Comparison of ENCODE assay signal across 1 cellular context in the genomic region with DNA sequence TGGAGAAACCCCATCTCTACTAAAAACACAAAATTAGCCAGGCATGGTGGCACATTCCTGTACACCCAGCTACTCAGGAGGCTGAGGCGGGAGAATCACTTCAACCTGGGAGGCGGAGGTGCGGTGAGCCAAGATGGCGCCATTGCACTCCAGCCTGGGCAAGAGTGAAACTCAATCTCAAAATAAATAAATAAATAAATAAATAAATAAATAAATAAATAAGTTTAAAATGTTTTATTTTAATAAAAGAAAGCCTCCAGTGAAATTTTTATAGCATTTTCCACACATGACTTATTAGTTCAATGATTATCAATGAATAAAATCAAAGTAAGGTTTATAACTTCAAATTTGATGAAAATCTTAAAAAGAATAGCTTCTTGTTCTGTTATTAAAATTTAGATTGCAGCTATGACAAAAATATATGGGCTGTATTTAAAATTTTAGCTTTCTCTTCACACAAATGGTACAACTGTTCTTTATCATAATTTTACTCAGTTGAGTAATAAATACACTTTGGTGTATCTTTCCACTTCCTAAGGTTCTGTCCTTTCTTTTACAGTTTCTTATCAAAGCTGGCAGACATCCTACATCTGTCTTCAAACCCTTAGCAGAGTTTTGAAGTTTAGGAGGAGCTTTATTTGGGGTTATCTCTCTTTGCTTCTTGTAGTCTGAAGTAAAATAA.
A peak's percentile ranks its signal among the peaks of the same experiment; 100 is the strongest.
TF ChIP-seq lines count a peak whose summit lies in the region.

No MANE protein-coding gene starts in this region.

TF ChIP-seq in K562, 482 proteins besides CTCF, POLR2A, EP300 and RAD21 (continued from another document and continues in another):
- TF ChIP-seq, protein P1, sequence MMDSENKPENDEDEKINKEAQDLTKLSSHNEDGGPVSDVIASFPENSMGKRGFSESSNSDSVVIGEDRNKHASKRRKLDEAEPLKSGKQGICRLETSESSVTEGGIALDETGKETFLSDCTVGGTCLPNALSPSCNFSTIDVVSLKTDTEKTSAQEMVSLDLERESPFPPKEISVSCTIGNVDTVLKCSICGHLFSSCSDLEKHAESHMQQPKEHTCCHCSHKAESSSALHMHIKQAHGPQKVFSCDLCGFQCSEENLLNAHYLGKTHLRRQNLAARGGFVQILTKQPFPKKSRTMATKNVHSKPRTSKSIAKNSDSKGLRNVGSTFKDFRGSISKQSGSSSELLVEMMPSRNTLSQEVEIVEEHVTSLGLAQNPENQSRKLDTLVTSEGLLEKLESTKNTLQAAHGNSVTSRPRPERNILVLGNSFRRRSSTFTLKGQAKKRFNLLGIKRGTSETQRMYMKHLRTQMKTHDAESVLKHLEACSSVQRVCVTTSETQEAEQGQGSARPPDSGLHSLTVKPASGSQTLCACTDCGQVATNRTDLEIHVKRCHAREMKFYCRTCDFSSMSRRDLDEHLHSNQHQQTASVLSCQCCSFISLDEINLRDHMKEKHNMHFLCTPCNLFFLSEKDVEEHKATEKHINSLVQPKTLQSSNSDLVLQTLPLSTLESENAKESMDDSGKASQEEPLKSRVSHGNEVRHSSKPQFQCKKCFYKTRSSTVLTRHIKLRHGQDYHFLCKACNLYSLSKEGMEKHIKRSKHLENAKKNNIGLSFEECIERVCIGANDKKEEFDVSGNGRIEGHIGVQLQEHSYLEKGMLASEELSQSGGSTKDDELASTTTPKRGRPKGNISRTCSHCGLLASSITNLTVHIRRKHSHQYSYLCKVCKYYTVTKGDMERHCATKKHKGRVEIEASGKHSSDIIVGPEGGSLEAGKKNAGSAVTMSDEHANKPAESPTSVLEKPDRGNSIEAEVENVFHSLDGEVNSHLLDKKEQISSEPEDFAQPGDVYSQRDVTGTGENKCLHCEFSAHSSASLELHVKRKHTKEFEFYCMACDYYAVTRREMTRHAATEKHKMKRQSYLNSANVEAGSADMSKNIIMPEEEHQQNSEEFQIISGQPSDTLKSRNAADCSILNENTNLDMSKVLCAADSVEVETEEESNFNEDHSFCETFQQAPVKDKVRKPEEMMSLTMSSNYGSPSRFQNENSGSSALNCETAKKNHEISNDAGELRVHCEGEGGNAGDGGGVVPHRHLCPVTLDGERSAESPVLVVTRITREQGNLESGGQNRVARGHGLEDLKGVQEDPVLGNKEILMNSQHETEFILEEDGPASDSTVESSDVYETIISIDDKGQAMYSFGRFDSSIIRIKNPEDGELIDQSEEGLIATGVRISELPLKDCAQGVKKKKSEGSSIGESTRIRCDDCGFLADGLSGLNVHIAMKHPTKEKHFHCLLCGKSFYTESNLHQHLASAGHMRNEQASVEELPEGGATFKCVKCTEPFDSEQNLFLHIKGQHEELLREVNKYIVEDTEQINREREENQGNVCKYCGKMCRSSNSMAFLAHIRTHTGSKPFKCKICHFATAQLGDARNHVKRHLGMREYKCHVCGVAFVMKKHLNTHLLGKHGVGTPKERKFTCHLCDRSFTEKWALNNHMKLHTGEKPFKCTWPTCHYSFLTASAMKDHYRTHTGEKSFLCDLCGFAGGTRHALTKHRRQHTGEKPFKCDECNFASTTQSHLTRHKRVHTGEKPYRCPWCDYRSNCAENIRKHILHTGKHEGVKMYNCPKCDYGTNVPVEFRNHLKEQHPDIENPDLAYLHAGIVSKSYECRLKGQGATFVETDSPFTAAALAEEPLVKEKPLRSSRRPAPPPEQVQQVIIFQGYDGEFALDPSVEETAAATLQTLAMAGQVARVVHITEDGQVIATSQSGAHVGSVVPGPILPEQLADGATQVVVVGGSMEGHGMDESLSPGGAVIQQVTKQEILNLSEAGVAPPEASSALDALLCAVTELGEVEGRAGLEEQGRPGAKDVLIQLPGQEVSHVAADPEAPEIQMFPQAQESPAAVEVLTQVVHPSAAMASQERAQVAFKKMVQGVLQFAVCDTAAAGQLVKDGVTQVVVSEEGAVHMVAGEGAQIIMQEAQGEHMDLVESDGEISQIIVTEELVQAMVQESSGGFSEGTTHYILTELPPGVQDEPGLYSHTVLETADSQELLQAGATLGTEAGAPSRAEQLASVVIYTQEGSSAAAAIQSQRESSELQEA (IDR thresholded peaks at IDR 0.05; ENCODE audit: low read depth): no peak
- TF ChIP-seq RBM39 (optimal IDR thresholded peaks at IDR 0.05; ENCODE audit: low read depth, low read length) (no peak), TSHZ1 (CRISPR knock-in tag; IDR thresholded peaks at IDR 0.05) (no peak), SMARCA4 (IDR thresholded peaks at IDR 0.05) (peak; percentile 76), LEF1 (IDR thresholded peaks at IDR 0.05) (peak; percentile 60; the same call in 1 of the 2 replicates), FOSL1 (tag; conservative IDR thresholded peaks at IDR 0.05) (no peak), TAF15 (IDR thresholded peaks at IDR 0.05; ENCODE audit: low read depth, low read length) (no peak), SMARCE1 (IDR thresholded peaks at IDR 0.05) (peak; percentile 60), SMARCC2 (IDR thresholded peaks at IDR 0.05; ENCODE audit: low read depth) (peak; percentile 56; the same call in 1 of the 2 replicates), HCFC1 (IDR thresholded peaks at IDR 0.05; ENCODE audit: low read depth, low read length) (no peak), FOXM1 (IDR thresholded peaks at IDR 0.05; ENCODE audit: low read depth) (peak; percentile 45; the same call in 1 of the 2 replicates), FOXM1 (CRISPR knock-in tag; IDR thresholded peaks at IDR 0.05; ENCODE audit: low read depth) (no peak), ZNF609 (CRISPR knock-in tag; IDR thresholded peaks at IDR 0.05; ENCODE audit: borderline replicate concordance) (no peak), DACH1 (IDR thresholded peaks at IDR 0.05; ENCODE audit: partially characterized antibody) (peak; percentile 63), HMGN3 (IDR thresholded peaks at IDR 0.05; ENCODE audit: borderline replicate concordance, extremely low read depth, insufficient read length, low read depth, low read length) (no peak), DPF2 (IDR thresholded peaks at IDR 0.05) (peak; percentile 83), CBFA2T3 (IDR thresholded peaks at IDR 0.05) (peak; percentile 88), ZNF184 (CRISPR knock-in tag; IDR thresholded peaks at IDR 0.05) (no peak), CC2D1A (IDR thresholded peaks at IDR 0.05) (peak; percentile 42; the same call in 1 of the 2 replicates), CBFA2T2 (conservative IDR thresholded peaks at IDR 0.05) (peak; percentile 78), KAT7 (CRISPR knock-in tag; IDR thresholded peaks at IDR 0.05; ENCODE audit: borderline replicate concordance) (no peak), POLR2H (tag; IDR thresholded peaks at IDR 0.05; ENCODE audit: low read depth) (0 out of 2 replicates have a peak, but pooled peaks have one; percentile 33), NCOR1 (IDR thresholded peaks at IDR 0.05) (peak; percentile 75), ARID1B (IDR thresholded peaks at IDR 0.05) (peak; percentile 90), ZNF197 (CRISPR knock-in tag; IDR thresholded peaks at IDR 0.05; ENCODE audit: low read depth) (no peak), TRIM24 (IDR thresholded peaks at IDR 0.05) (peak; percentile 46 to 52; a peak in 2 of 4 replicates), TAL1 (IDR thresholded peaks at IDR 0.05) (peak; percentile 75), TEAD4 (IDR thresholded peaks at IDR 0.05; ENCODE audit: low read length) (peak; percentile 80), TEAD4 (CRISPR knock-in tag; IDR thresholded peaks at IDR 0.05; ENCODE audit: borderline replicate concordance) (no peak), TCF3 (CRISPR knock-in tag; IDR thresholded peaks at IDR 0.05) (0 out of 2 replicates have a peak, but pooled peaks have one; percentile 39), MTA2 (IDR thresholded peaks at IDR 0.05; ENCODE audit: low read depth) (peak; percentile 34; the same call in 1 of the 2 replicates), SOX6 (IDR thresholded peaks at IDR 0.05) (peak; percentile 51; the same call in 1 of the 2 replicates)
- TF ChIP-seq, protein P2, sequence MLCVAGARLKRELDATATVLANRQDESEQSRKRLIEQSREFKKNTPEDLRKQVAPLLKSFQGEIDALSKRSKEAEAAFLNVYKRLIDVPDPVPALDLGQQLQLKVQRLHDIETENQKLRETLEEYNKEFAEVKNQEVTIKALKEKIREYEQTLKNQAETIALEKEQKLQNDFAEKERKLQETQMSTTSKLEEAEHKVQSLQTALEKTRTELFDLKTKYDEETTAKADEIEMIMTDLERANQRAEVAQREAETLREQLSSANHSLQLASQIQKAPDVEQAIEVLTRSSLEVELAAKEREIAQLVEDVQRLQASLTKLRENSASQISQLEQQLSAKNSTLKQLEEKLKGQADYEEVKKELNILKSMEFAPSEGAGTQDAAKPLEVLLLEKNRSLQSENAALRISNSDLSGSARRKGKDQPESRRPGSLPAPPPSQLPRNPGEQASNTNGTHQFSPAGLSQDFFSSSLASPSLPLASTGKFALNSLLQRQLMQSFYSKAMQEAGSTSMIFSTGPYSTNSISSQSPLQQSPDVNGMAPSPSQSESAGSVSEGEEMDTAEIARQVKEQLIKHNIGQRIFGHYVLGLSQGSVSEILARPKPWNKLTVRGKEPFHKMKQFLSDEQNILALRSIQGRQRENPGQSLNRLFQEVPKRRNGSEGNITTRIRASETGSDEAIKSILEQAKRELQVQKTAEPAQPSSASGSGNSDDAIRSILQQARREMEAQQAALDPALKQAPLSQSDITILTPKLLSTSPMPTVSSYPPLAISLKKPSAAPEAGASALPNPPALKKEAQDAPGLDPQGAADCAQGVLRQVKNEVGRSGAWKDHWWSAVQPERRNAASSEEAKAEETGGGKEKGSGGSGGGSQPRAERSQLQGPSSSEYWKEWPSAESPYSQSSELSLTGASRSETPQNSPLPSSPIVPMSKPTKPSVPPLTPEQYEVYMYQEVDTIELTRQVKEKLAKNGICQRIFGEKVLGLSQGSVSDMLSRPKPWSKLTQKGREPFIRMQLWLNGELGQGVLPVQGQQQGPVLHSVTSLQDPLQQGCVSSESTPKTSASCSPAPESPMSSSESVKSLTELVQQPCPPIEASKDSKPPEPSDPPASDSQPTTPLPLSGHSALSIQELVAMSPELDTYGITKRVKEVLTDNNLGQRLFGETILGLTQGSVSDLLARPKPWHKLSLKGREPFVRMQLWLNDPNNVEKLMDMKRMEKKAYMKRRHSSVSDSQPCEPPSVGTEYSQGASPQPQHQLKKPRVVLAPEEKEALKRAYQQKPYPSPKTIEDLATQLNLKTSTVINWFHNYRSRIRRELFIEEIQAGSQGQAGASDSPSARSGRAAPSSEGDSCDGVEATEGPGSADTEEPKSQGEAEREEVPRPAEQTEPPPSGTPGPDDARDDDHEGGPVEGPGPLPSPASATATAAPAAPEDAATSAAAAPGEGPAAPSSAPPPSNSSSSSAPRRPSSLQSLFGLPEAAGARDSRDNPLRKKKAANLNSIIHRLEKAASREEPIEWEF (CRISPR knock-in tag; IDR thresholded peaks at IDR 0.05): no peak
- TF ChIP-seq, protein P3, sequence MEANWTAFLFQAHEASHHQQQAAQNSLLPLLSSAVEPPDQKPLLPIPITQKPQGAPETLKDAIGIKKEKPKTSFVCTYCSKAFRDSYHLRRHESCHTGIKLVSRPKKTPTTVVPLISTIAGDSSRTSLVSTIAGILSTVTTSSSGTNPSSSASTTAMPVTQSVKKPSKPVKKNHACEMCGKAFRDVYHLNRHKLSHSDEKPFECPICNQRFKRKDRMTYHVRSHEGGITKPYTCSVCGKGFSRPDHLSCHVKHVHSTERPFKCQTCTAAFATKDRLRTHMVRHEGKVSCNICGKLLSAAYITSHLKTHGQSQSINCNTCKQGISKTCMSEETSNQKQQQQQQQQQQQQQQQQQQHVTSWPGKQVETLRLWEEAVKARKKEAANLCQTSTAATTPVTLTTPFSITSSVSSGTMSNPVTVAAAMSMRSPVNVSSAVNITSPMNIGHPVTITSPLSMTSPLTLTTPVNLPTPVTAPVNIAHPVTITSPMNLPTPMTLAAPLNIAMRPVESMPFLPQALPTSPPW (CRISPR knock-in tag; IDR thresholded peaks at IDR 0.05): 0 out of 2 replicates have a peak, but pooled peaks have one; percentile 10
